Comparison of ENCODE assay signal across 27 cellular contexts in genomic region chr7:84629640-84630318, GRCh38.
"Had no signal": no experiment of that assay in that cellular context is flagged by ENCODE, and none has a peak within 500 bp of the region (broad histone marks: within the 10 kb centered on the region; RNA-seq: fewer than 3 reads in every experiment).

No MANE protein-coding gene starts in this region.

- H3K4me3 ChIP-seq: ascending aorta, gastrocnemius medialis, left lung, lower lobe of right lung, right lobe of liver, testis, transverse colon, uterus had no signal

- H3K27ac ChIP-seq: ascending aorta, epithelial cell of prostate, gastrocnemius medialis, left lung, lower lobe of right lung, right lobe of liver, testis, transverse colon, uterus had no signal

- H3K9me3 ChIP-seq: gastrocnemius medialis, right lobe of liver, testis, transverse colon, uterus had no signal

- H3K4me1 ChIP-seq: ascending aorta, gastrocnemius medialis, left lung, lower lobe of right lung, right lobe of liver, testis, transverse colon, uterus had no signal

- H3K36me3 ChIP-seq: ascending aorta, gastrocnemius medialis, left lung, lower lobe of right lung, right lobe of liver, transverse colon, uterus had no signal

- H3K27me3 ChIP-seq: ascending aorta, gastrocnemius medialis, left lung, right lobe of liver, testis, transverse colon, uterus had no signal

- ATAC-seq: gastrocnemius medialis; left lung; lower lobe of right lung; right lobe of liver; stimulated activated naive CD8-positive, alpha-beta T cell treated with anti-CD3 and anti-CD28 coated beads, Interleukin-15, Interleukin-2, amounts not matched to agents 100 U/mL and 50 U/mL, for 24 hours had no signal

- DNase-seq: activated CD4-positive, alpha-beta memory T cell treated with anti-CD3 and anti-CD28 coated beads for 36 hours; activated CD4-positive, alpha-beta T cell treated with anti-CD3 and anti-CD28 coated beads, Interleukin-2, amount 10 ng/mL, durations not matched to agents 24 days and 14 days; activated CD4-positive, CD25-positive, alpha-beta regulatory T cell treated with anti-CD3 and anti-CD28 coated beads, Interleukin-2, amount 50 U/mL, for 72 hours; activated CD8-positive, alpha-beta memory T cell treated with anti-CD3 and anti-CD28 coated beads, Interleukin-2, amount 50 U/mL, for 48 hours; activated gamma-delta T cell; activated naive CD4-positive, alpha-beta T cell treated with anti-CD3 and anti-CD28 coated beads, Interleukin-2, amount 10 ng/mL, durations not matched to agents 7 days and 5 days; activated naive CD8-positive, alpha-beta T cell treated with anti-CD3 and anti-CD28 coated beads, Interleukin-2, amount 10 ng/mL, durations not matched to agents 7 days and 5 days; activated T-cell treated with anti-CD3 and anti-CD28 coated beads, Interleukin-2, amount 50 U/mL, for 24 hours; caudate nucleus; endodermal cell; gastrocnemius medialis; hypothalamus; immature natural killer cell; kidney glomerular epithelial cell; left lung; lower lobe of right lung; mesendoderm; right lobe of liver; stimulated activated CD4-positive, alpha-beta T cell treated with anti-CD3 and anti-CD28 coated beads, Interleukin-2, amount 100 ng/mL, for 48 hours; stimulated activated naive CD8-positive, alpha-beta T cell treated with anti-CD3 and anti-CD28 coated beads, Interleukin-15, Interleukin-2, amounts not matched to agents 100 U/mL and 50 U/mL, for 24 hours; SW 1271; T1000; testis; transverse colon; uterus had no signal
